27 cellular contexts compared by ENCODE assay signal in genomic region chr4:105462042-105462421, GRCh38. TPM values are rescaled to one million over a fixed set of nuclear protein-coding genes. Genes with fewer than 3 reads are reported as not detected.
DNase-seq lines count a peak whose midpoint lies in the region; ATAC-seq and TF ChIP-seq lines count a peak whose summit lies in the region.
"Had no signal": no experiment of that assay in that cellular context is flagged by ENCODE, and none has a peak within 500 bp of the region (broad histone marks: within the 10 kb centered on the region; RNA-seq: fewer than 3 reads in every experiment).

No MANE protein-coding gene starts in this region.

- peaks cover 45% of the 10 kb centered on the region for H3K79me2 ChIP-seq in MM.1S (ENCODE audit: low read length)
- H3K79me2 ChIP-seq in PC-9 (ENCODE audit: low read depth), result peaks cover under 1% of the 10 kb centered on the region; the same call in 1 of the 2 replicates

- peaks cover 38% of the 10 kb centered on the region for H3K4me1 ChIP-seq in MM.1S (ENCODE audit: low read length)
- H3K4me1 ChIP-seq in PC-9 (replicated peaks; ENCODE audit: insufficient read depth), result peaks cover 8% of the 10 kb centered on the region
- H3K4me1 ChIP-seq: SJCRH30 had no signal

- H3F3A ChIP-seq in MM.1S (ENCODE audit: insufficient read depth, low read length) (peaks cover 25% of the 10 kb centered on the region), PC-9 (ENCODE audit: insufficient read depth, low read depth) (peaks cover 6% of the 10 kb centered on the region; the same call in 1 of the 2 replicates)

- CTCF ChIA-PET in PC-9 (lab: Charles Lee), result no interaction called here
- CTCF ChIA-PET in activated CD8-positive, alpha-beta T cell treated with anti-CD3 and anti-CD28 coated beads for 36 hours (lab: Charles Lee), result no interaction called here

- DNase-seq in CD14-positive monocyte (ENCODE audit: low spot score) (no peak), MM.1S (no peak), PC-9 (no peak)
- no peak for DNase-seq in activated CD8-positive, alpha-beta T cell treated with anti-CD3 and anti-CD28 coated beads for 36 hours
- no peak for DNase-seq in T-helper 2 cell treated with Interferon-gamma antibody and Interleukin-4, amounts not matched to agents 5 μg/mL and 100 μg/mL, for 36 hours (ENCODE audit: low spot score)
- DNase-seq: CD8-positive, alpha-beta memory T cell; DMS 273 treated with DMSO at 0.1 percent for 48 hours; DMS79; EL; GDM1; KG1; NCI-H1048; NCI-H1417; NCI-H1694 treated with DMSO at 0.1 percent for 48 hours; NCI-H2081 treated with DMSO at 0.1 percent for 48 hours; NCI-H2171 treated with DMSO at 0.1 percent for 48 hours; NCI-H524; NCI-H748 treated with DMSO at 0.1 percent for 48 hours; PC-3; SJCRH30; T-helper 17 cell had no signal

- peak overlapping the region; percentile 44 for H3K4me2 ChIP-seq in MM.1S (ENCODE audit: low read depth, low read length)
- no peak overlapping the region; the same call in 1 of the 2 replicates for H3K4me2 ChIP-seq in PC-9

- H3K9me3 ChIP-seq in MM.1S (replicated peaks; ENCODE audit: insufficient read depth, low read length) (no peaks in the 10 kb centered on the region), PC-9 (ENCODE audit: insufficient read depth, low read depth) (no peaks in the 10 kb centered on the region; the same call in 1 of the 2 replicates)
- H3K9me3 ChIP-seq: SJCRH30 had no signal

- H3K27me3 ChIP-seq in MM.1S (replicated peaks; ENCODE audit: insufficient read depth, low read length), result no peaks in the 10 kb centered on the region
- no peaks in the 10 kb centered on the region for H3K27me3 ChIP-seq in PC-9 (ENCODE audit: insufficient read depth, low read depth)
- H3K27me3 ChIP-seq: SJCRH30 had no signal

- H3K9me2 ChIP-seq in MM.1S (replicated peaks; ENCODE audit: insufficient read depth, low read length) (no peaks in the 10 kb centered on the region), PC-9 (ENCODE audit: insufficient read depth) (no peaks in the 10 kb centered on the region)

- peaks cover 0 to 2% (median 0%) of the 10 kb centered on the region in 3 donors for H3K27me3 Mint-ChIP-seq in CD14-positive monocyte (ENCODE audit: low read depth in 3 of 3)
- no peaks in the 10 kb centered on the region for H3K27me3 Mint-ChIP-seq in dendritic cell treated with granulocyte-macrophage colony-stimulating factor and Interleukin-4, amounts not matched to agents 40 ng/mL and 50 ng/mL, for 4 days
- no peaks in the 10 kb centered on the region for H3K27me3 Mint-ChIP-seq in activated CD8-positive, alpha-beta T cell treated with anti-CD3 and anti-CD28 coated beads for 36 hours
- no peaks in the 10 kb centered on the region for H3K27me3 Mint-ChIP-seq in T-helper 2 cell treated with Interferon-gamma antibody and Interleukin-4, amounts not matched to agents 5 μg/mL and 100 μg/mL, for 36 hours (ENCODE audit: low read depth)
- H3K27me3 Mint-ChIP-seq: CD8-positive, alpha-beta memory T cell; T-helper 17 cell had no signal

- TF ChIP-seq CTCF in CD14-positive monocyte (IDR thresholded peaks at IDR 0.05), result no peak
- no peak for TF ChIP-seq CTCF in MM.1S (IDR thresholded peaks at IDR 0.05; ENCODE audit: low read length)
- TF ChIP-seq CTCF in PC-9 (conservative IDR thresholded peaks at IDR 0.05), result no peak
- no peak for TF ChIP-seq CTCF in activated CD8-positive, alpha-beta T cell treated with anti-CD3 and anti-CD28 coated beads for 36 hours (IDR thresholded peaks at IDR 0.05)

- H3K36me3 ChIP-seq in MM.1S (replicated peaks; ENCODE audit: insufficient read depth, low read length), result no peaks in the 10 kb centered on the region
- H3K36me3 ChIP-seq in PC-9 (ENCODE audit: low read depth), result no peaks in the 10 kb centered on the region

- no peak overlapping the region for H2AFZ ChIP-seq in MM.1S (ENCODE audit: low read length)
- no peak overlapping the region for H2AFZ ChIP-seq in PC-9

- peak overlapping the region; percentile 69 for H3K27ac ChIP-seq in MM.1S (ENCODE audit: low read length)
- peak overlapping the region; percentile 71 for H3K27ac ChIP-seq in PC-9
- H3K27ac ChIP-seq: C4-2B, SJCRH30 had no signal

- H3K4me3 ChIP-seq in MM.1S (ENCODE audit: low read length) (no peak overlapping the region; the same call in 1 of the 2 replicates), PC-9 (no peak overlapping the region)
- H3K4me3 ChIP-seq: SJCRH30 had no signal

- H3K9me3 Mint-ChIP-seq in CD14-positive monocyte, result peaks cover 0 to 24% (median 7%) of the 10 kb centered on the region in 7 donors
- H3K9me3 Mint-ChIP-seq in dendritic cell treated with granulocyte-macrophage colony-stimulating factor and Interleukin-4, amounts not matched to agents 40 ng/mL and 50 ng/mL, for 4 days, result peaks cover 38% of the 10 kb centered on the region
- H3K9me3 Mint-ChIP-seq in activated CD8-positive, alpha-beta T cell treated with anti-CD3 and anti-CD28 coated beads for 36 hours, result peaks cover 15% of the 10 kb centered on the region
- H3K9me3 Mint-ChIP-seq in T-helper 2 cell treated with Interferon-gamma antibody and Interleukin-4, amounts not matched to agents 5 μg/mL and 100 μg/mL, for 36 hours, result peaks cover 11% of the 10 kb centered on the region
- H3K9me3 Mint-ChIP-seq: CD8-positive, alpha-beta memory T cell had no signal

- peaks cover 33% of the 10 kb centered on the region for H3K4me1 Mint-ChIP-seq in CD14-positive monocyte
- peaks cover 57% of the 10 kb centered on the region for H3K4me1 Mint-ChIP-seq in dendritic cell treated with granulocyte-macrophage colony-stimulating factor and Interleukin-4, amounts not matched to agents 40 ng/mL and 50 ng/mL, for 4 days (ENCODE audit: low read depth)
- H3K4me1 Mint-ChIP-seq in activated CD8-positive, alpha-beta T cell treated with anti-CD3 and anti-CD28 coated beads for 36 hours (ENCODE audit: low read depth), result peaks cover 31% of the 10 kb centered on the region
- peaks cover 12% of the 10 kb centered on the region for H3K4me1 Mint-ChIP-seq in T-helper 2 cell treated with Interferon-gamma antibody and Interleukin-4, amounts not matched to agents 5 μg/mL and 100 μg/mL, for 36 hours (ENCODE audit: low read depth)

- intact Hi-C loops in CD14-positive monocyte (cut with micrococcal nuclease) (loop anchor here in 1 of 2 donors (10.0 kb wide), 1 partner anchor 167 kb away; no protein-coding TSS in a partner anchor), PC-9 (cut with micrococcal nuclease; ENCODE audit: unreplicated experiment) (no loop called here)
- intact Hi-C loops in dendritic cell treated with granulocyte-macrophage colony-stimulating factor and Interleukin-4, amounts not matched to agents 40 ng/mL and 50 ng/mL, for 4 days (cut with micrococcal nuclease), result no loop called here
- intact Hi-C loops in activated CD8-positive, alpha-beta T cell treated with anti-CD3 and anti-CD28 coated beads for 36 hours (cut with micrococcal nuclease), result no loop called here

- H3K9ac ChIP-seq in MM.1S (ENCODE audit: low read length), result no peak overlapping the region

- no TSS peak for BruUV-seq in PC-9 (replicated peaks; lab: Mats Ljungman, UMichigan)

- H3K4me3 Mint-ChIP-seq in CD14-positive monocyte, result no peak overlapping the region
- no peak overlapping the region for H3K4me3 Mint-ChIP-seq in dendritic cell treated with granulocyte-macrophage colony-stimulating factor and Interleukin-4, amounts not matched to agents 40 ng/mL and 50 ng/mL, for 4 days
- H3K4me3 Mint-ChIP-seq in activated CD8-positive, alpha-beta T cell treated with anti-CD3 and anti-CD28 coated beads for 36 hours, result no peak overlapping the region
- no peak overlapping the region for H3K4me3 Mint-ChIP-seq in T-helper 2 cell treated with Interferon-gamma antibody and Interleukin-4, amounts not matched to agents 5 μg/mL and 100 μg/mL, for 36 hours
- H3K4me3 Mint-ChIP-seq: CD8-positive, alpha-beta memory T cell; T-helper 17 cell had no signal

- POLR2A ChIA-PET in PC-9 (lab: Charles Lee; ENCODE audit: unreplicated experiment), result no interaction called here
- POLR2A ChIA-PET in activated CD8-positive, alpha-beta T cell treated with anti-CD3 and anti-CD28 coated beads for 36 hours (lab: Charles Lee), result no interaction called here

- peak overlapping the region; percentile 64 to 91 (median 86) for H3K27ac Mint-ChIP-seq in CD14-positive monocyte
- H3K27ac Mint-ChIP-seq in dendritic cell treated with granulocyte-macrophage colony-stimulating factor and Interleukin-4, amounts not matched to agents 40 ng/mL and 50 ng/mL, for 4 days, result peak overlapping the region; percentile 79
- H3K27ac Mint-ChIP-seq in activated CD8-positive, alpha-beta T cell treated with anti-CD3 and anti-CD28 coated beads for 36 hours, result no peak overlapping the region
- H3K27ac Mint-ChIP-seq in T-helper 2 cell treated with Interferon-gamma antibody and Interleukin-4, amounts not matched to agents 5 μg/mL and 100 μg/mL, for 36 hours, result no peak overlapping the region
- H3K27ac Mint-ChIP-seq: T-helper 17 cell had no signal

- no peak for ATAC-seq in activated CD8-positive, alpha-beta T cell treated with anti-CD3 and anti-CD28 coated beads for 36 hours
- ATAC-seq in HG03520 (IDR thresholded peaks at IDR 0.05; ENCODE audit: unreplicated experiment), result no peak
- ATAC-seq in HG02870 (IDR thresholded peaks at IDR 0.05; ENCODE audit: unreplicated experiment), result no peak
- ATAC-seq: PC-3, Right ventricle myocardium inferior, SK-N-SH treated with all-trans-retinoic acid at 6 μM for 48 hours, T-helper 17 cell had no signal

- peaks cover 37 to 43% of the 10 kb centered on the region in 2 donors for H3K36me3 Mint-ChIP-seq in CD14-positive monocyte
- H3K36me3 Mint-ChIP-seq in dendritic cell treated with granulocyte-macrophage colony-stimulating factor and Interleukin-4, amounts not matched to agents 40 ng/mL and 50 ng/mL, for 4 days (ENCODE audit: low read depth), result peaks cover 60% of the 10 kb centered on the region
- H3K36me3 Mint-ChIP-seq in activated CD8-positive, alpha-beta T cell treated with anti-CD3 and anti-CD28 coated beads for 36 hours (ENCODE audit: low read depth), result peaks cover 58% of the 10 kb centered on the region
- H3K36me3 Mint-ChIP-seq in T-helper 2 cell treated with Interferon-gamma antibody and Interleukin-4, amounts not matched to agents 5 μg/mL and 100 μg/mL, for 36 hours (ENCODE audit: low read depth), result peaks cover 46% of the 10 kb centered on the region

- H4K20me1 ChIP-seq in MM.1S (ENCODE audit: insufficient read depth, low read length), result no peaks in the 10 kb centered on the region
- H4K20me1 ChIP-seq in PC-9 (ENCODE audit: insufficient read depth), result no peaks in the 10 kb centered on the region

RNA-seq across cellular contexts. Expression of gene PPA2, which starts 11.8 kb away (rescaled TPM):
- polyA plus RNA-seq in CD14-positive monocyte, result 100 to 1,000 TPM; 110 to 128 TPM
- 69.1 and 74.5 TPM in 2 replicates for total RNA-seq in PC-9 (2021)
- total RNA-seq in activated CD8-positive, alpha-beta T cell treated with anti-CD3 and anti-CD28 coated beads for 36 hours, result 100 to 1,000 TPM; 114 to 117 TPM

Comparison
In these comparisons a context has a peak if more than half of its experiments do, and no peak if none do; other contexts are left out.
1. H3K27ac Mint-ChIP-seq: peak in CD14-positive monocyte (7 of 7) and dendritic cell treated with granulocyte-macrophage colony-stimulating factor and Interleukin-4, amounts not matched to agents 40 ng/mL and 50 ng/mL, for 4 days (single experiment); none in activated CD8-positive, alpha-beta T cell treated with anti-CD3 and anti-CD28 coated beads for 36 hours (single experiment) and T-helper 2 cell treated with Interferon-gamma antibody and Interleukin-4, amounts not matched to agents 5 μg/mL and 100 μg/mL, for 36 hours (single experiment).